ENCODE assay signal across 9 cellular contexts in the genomic region with DNA sequence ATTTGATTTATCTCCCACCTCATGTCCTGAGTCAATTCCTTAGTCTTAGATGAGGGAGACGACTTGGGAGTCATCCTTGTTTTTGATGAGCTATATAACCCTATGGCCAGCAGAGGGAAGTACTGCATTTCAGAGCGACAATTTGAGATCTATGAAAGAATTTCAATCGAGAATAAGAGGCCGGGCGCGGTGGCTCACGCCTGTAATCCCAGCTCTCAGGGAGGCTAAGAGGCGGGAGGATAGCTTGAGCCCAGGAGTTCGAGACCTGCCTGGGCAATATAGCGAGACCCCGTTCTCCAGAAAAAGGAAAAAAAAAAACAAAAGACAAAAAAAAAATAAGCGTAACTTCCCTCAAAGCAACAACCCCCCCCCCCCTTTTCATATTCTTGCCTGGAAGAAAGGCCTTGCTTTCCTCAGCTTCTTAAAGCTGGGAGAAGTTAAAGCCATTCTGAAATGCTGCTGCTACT. TPM values are rescaled to one million over a fixed set of nuclear protein-coding genes. Genes with fewer than 3 reads are reported as not detected.
A peak's percentile ranks its signal among the peaks of the same experiment; 100 is the strongest.
DNase-seq lines count a peak whose midpoint lies in the region; FAIRE-seq and TF ChIP-seq lines count a peak whose summit lies in the region.
"Not testable (repeated sequence)": the region's sequence is repeated elsewhere in the genome, so short reads cannot be mapped to it uniquely, and the experiment has no call there.
"Had no signal": no experiment of that assay in that cellular context is flagged by ENCODE, and none has a peak within 500 bp of the region (broad histone marks: within the 10 kb centered on the region; RNA-seq: fewer than 3 reads in every experiment).

No MANE protein-coding gene starts in this region.

- TF ChIP-seq CTCF in AG10803 (conservative IDR thresholded peaks at IDR 0.05; ENCODE audit: low read length) (peak; percentile 80), WI38 (IDR thresholded peaks at IDR 0.05; ENCODE audit: low read depth, low read length) (peak; percentile 50)

- FAIRE-seq in GM12891 (lab: Jason Lieb, UNC): peak; percentile 50

- DNase-seq in AG10803 (ENCODE audit: low read depth) (peak; percentile 80), M059J (ENCODE audit: low read depth) (peak; percentile 74), NCI-H82 (lab: John Stamatoyannopoulos, UW) (peak; percentile 93), dermis microvascular lymphatic vessel endothelial cell (ENCODE audit: low read depth in 2 of 2) (peak; percentile 45 to 71), iris pigment epithelial cell (ENCODE audit: low read depth) (peak; percentile 79), putamen (ENCODE audit: low spot score) (peak; percentile 78)
- not testable (repeated sequence) for DNase-seq in GM12891 (ENCODE audit: insufficient read length, low spot score)

- not testable (repeated sequence) for H3K4me3 ChIP-seq in AG10803 (ENCODE audit: low read length); WI38 (ENCODE audit: low read depth, low read length)

- not testable (repeated sequence) for TF ChIP-seq POLR2A in GM12891 (IDR thresholded peaks at IDR 0.05; ENCODE audit: low read depth, low read length)

RNA-seq across cellular contexts. Expression of gene EPCAM, which starts 33.9 kb away (rescaled TPM):
- polyA plus RNA-seq in GM12891 (2012; ENCODE audit: low read depth, missing spikeins): 0.40 TPM
- total RNA-seq in M059J (2014; rRNA removed; shearing (Covaris generic)): not detected in 2 replicates
- total RNA-seq in dermis microvascular lymphatic vessel endothelial cell: 0.13 and 1.1 TPM in 2 replicates
- total RNA-seq: activated naive CD8-positive, alpha-beta T cell treated with anti-CD3 and anti-CD28 coated beads, Interleukin-2, amount 10 ng/mL, durations not matched to agents 7 days and 5 days had no signal
